ENCODE assay signal across 14 cellular contexts in the genomic region with DNA sequence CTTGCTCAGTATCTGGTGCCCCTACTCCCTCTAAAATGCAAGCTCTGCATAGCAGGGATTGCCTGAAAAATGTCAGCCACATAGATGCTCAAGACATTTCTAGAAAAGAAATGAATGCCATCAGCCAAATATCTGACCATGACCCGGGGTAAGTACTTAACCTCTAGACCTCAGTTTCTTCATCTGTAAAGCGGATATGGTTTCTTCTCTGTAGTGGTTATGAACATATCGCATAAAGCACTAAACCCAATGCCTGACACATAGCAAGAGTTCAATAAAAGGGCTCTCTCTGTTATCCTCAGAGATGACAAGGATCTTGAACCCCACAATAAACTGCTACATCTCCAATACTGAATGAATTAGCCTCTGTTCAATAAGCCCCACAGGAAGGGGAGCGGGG.
DNase-seq lines count a peak whose midpoint lies in the region; ATAC-seq and TF ChIP-seq lines count a peak whose summit lies in the region.
"Had no signal": no experiment of that assay in that cellular context is flagged by ENCODE, and none has a peak within 500 bp of the region (broad histone marks: within the 10 kb centered on the region; RNA-seq: fewer than 3 reads in every experiment).

No MANE protein-coding gene starts in this region.

- POLR2A ChIA-PET in activated CD4-positive, alpha-beta T cell treated with anti-CD3 and anti-CD28 coated beads for 36 hours (lab: Charles Lee): interaction anchor here (2.5 kb wide), 1 partner anchor 123 kb away, joined by 10 read pairs; the partner anchor contains the start of gene ABTB2

- H3K9me3 ChIP-seq in OCI-LY3 (ENCODE audit: insufficient read depth, low read length): no peaks in the 10 kb centered on the region; the same call in 1 of the 2 replicates
- H3K9me3 ChIP-seq in neural progenitor cell (ENCODE audit: low read depth): no peaks in the 10 kb centered on the region
- H3K9me3 ChIP-seq: SJCRH30, tibial nerve had no signal

- H3K4me3 ChIP-seq in GM23338 (no peak overlapping the region), OCI-LY3 (ENCODE audit: low read length) (peak overlapping the region; percentile 45), neural progenitor cell (no peak overlapping the region)
- H3K4me3 ChIP-seq: hepatocyte, SJCRH30, tibial nerve had no signal

- TF ChIP-seq CTCF in GM23338 (conservative IDR thresholded peaks at IDR 0.05; ENCODE audit: low read depth in 2 of 2) (no peak), OCI-LY3 (IDR thresholded peaks at IDR 0.05; ENCODE audit: low read depth, low read length) (no peak), neural progenitor cell (IDR thresholded peaks at IDR 0.05) (no peak)

- H3K27me3 ChIP-seq in GM23338 (ENCODE audit: insufficient read depth) (no peaks in the 10 kb centered on the region), OCI-LY3 (ENCODE audit: low read depth, low read length) (0 out of 2 replicates have a peak, but pooled peaks cover 5% of the 10 kb centered on the region), neural progenitor cell (no peaks in the 10 kb centered on the region)
- H3K27me3 ChIP-seq: hepatocyte, SJCRH30, tibial nerve had no signal

- H3K9ac ChIP-seq in OCI-LY3 (ENCODE audit: low read length): peak overlapping the region; percentile 42; the same call in 1 of the 2 replicates
- H3K9ac ChIP-seq in neural progenitor cell: no peak overlapping the region

- H3F3A ChIP-seq in GM23338 (replicated peaks; ENCODE audit: low read depth) (no peaks in the 10 kb centered on the region), neural progenitor cell (ENCODE audit: low read depth) (peaks cover 19% of the 10 kb centered on the region)

- peaks cover 49% of the 10 kb centered on the region for H3K4me1 ChIP-seq in GM23338 (ENCODE audit: insufficient read depth)
- peaks cover 87% of the 10 kb centered on the region for H3K4me1 ChIP-seq in OCI-LY3 (ENCODE audit: low read length)
- H3K4me1 ChIP-seq in neural progenitor cell: peaks cover 25% of the 10 kb centered on the region
- H3K4me1 ChIP-seq: SJCRH30 had no signal

- no peaks in the 10 kb centered on the region for H3K79me2 ChIP-seq in GM23338 (replicated peaks; ENCODE audit: insufficient read depth)
- peaks cover 23% of the 10 kb centered on the region; the same call in 1 of the 2 replicates for H3K79me2 ChIP-seq in OCI-LY3 (ENCODE audit: low read length)
- H3K79me2 ChIP-seq in neural progenitor cell (ENCODE audit: low read depth): no peaks in the 10 kb centered on the region

- ATAC-seq in activated CD4-positive, alpha-beta T cell treated with anti-CD3 and anti-CD28 coated beads for 36 hours: peak; percentile 47
- ATAC-seq in GM23338: no peak

- CTCF ChIA-PET in activated CD4-positive, alpha-beta T cell treated with anti-CD3 and anti-CD28 coated beads for 36 hours (lab: Charles Lee): interaction anchor here (0.6 to 2.2 kb wide), 7 partner anchors 8 to 224 kb away, joined by 3 to 13 read pairs (median 3); no protein-coding TSS in a partner anchor

- H3K27ac Mint-ChIP-seq in activated CD4-positive, alpha-beta T cell treated with anti-CD3 and anti-CD28 coated beads for 36 hours: peak overlapping the region; percentile 11
- H3K27ac Mint-ChIP-seq in GM23338 (peak overlapping the region; percentile 77), neural progenitor cell (no peak overlapping the region)

- no peak for DNase-seq in activated CD4-positive, alpha-beta T cell treated with anti-CD3 and anti-CD28 coated beads for 36 hours
- DNase-seq in activated CD4-positive, alpha-beta T cell treated with anti-CD3 and anti-CD28 coated beads for 1 hour: no peak
- no peak for DNase-seq in GM23338 (ENCODE audit: low spot score)
- DNase-seq in neural progenitor cell (ENCODE audit: low spot score): no peak
- DNase-seq in EL: no peak
- no peak for DNase-seq in NCI-H524 (lab: John Stamatoyannopoulos, UW)
- no peak for DNase-seq in globus pallidus (ENCODE audit: low spot score)
- DNase-seq: 8988T, anterior cingulate cortex, NCI-H510A treated with DMSO at 0.1 percent for 48 hours, SJCRH30 had no signal

- H3K36me3 Mint-ChIP-seq in activated CD4-positive, alpha-beta T cell treated with anti-CD3 and anti-CD28 coated beads for 36 hours (ENCODE audit: low read depth): no peaks in the 10 kb centered on the region
- no peaks in the 10 kb centered on the region for H3K36me3 Mint-ChIP-seq in GM23338 (ENCODE audit: low read depth)
- no peaks in the 10 kb centered on the region for H3K36me3 Mint-ChIP-seq in neural progenitor cell

- H2AFZ ChIP-seq in GM23338 (no peak overlapping the region), OCI-LY3 (ENCODE audit: low read depth, low read length) (no peak overlapping the region), neural progenitor cell (replicated peaks) (no peak overlapping the region)
- H2AFZ ChIP-seq: hepatocyte had no signal

- H3K4me2 ChIP-seq in GM23338 (peak overlapping the region; percentile 52), OCI-LY3 (ENCODE audit: low read length) (peak overlapping the region; percentile 98), neural progenitor cell (peak overlapping the region; percentile 36)

- peaks cover 3% of the 10 kb centered on the region for H3K27me3 Mint-ChIP-seq in activated CD4-positive, alpha-beta T cell treated with anti-CD3 and anti-CD28 coated beads for 36 hours
- H3K27me3 Mint-ChIP-seq in GM23338 (ENCODE audit: insufficient read depth, low read depth, poor library complexity) (peaks cover 10% of the 10 kb centered on the region), neural progenitor cell (ENCODE audit: insufficient read depth, low read depth) (peaks cover 8% of the 10 kb centered on the region)

- H4K20me1 ChIP-seq in GM23338 (replicated peaks; ENCODE audit: insufficient read depth) (no peaks in the 10 kb centered on the region), OCI-LY3 (ENCODE audit: insufficient read depth, low read length) (no peaks in the 10 kb centered on the region), neural progenitor cell (ENCODE audit: low read depth) (peaks cover 22% of the 10 kb centered on the region)

- H3K27ac ChIP-seq in GM23338 (ENCODE audit: low read depth) (peak overlapping the region; percentile 73; the same call in 1 of the 2 replicates), OCI-LY3 (ENCODE audit: low read length) (peak overlapping the region; percentile 69), neural progenitor cell (no peak overlapping the region)
- H3K27ac ChIP-seq: SJCRH30 had no signal

- no peaks in the 10 kb centered on the region for H3K9me2 ChIP-seq in GM23338 (ENCODE audit: insufficient read depth)

- H3K36me3 ChIP-seq in GM23338 (ENCODE audit: insufficient read depth) (no peaks in the 10 kb centered on the region), OCI-LY3 (replicated peaks; ENCODE audit: low read depth, low read length) (peaks cover 12% of the 10 kb centered on the region), neural progenitor cell (no peaks in the 10 kb centered on the region)
- H3K36me3 ChIP-seq: SJCRH30, tibial nerve had no signal

- intact Hi-C loops in activated CD4-positive, alpha-beta T cell treated with anti-CD3 and anti-CD28 coated beads for 36 hours (cut with DNase I, micrococcal nuclease): loop anchor here (1.0 to 10.0 kb wide), 5 partner anchors 13 to 780 kb away; partner anchors contain the start of gene CAT (in 1 of the 2)

- no peak overlapping the region for H3K4me3 Mint-ChIP-seq in activated CD4-positive, alpha-beta T cell treated with anti-CD3 and anti-CD28 coated beads for 36 hours
- H3K4me3 Mint-ChIP-seq in GM23338 (no peak overlapping the region; the same call in 2 of the 3 replicates), neural progenitor cell (no peak overlapping the region)

- no peaks in the 10 kb centered on the region for H3K9me3 Mint-ChIP-seq in activated CD4-positive, alpha-beta T cell treated with anti-CD3 and anti-CD28 coated beads for 36 hours (ENCODE audit: low read depth)
- H3K9me3 Mint-ChIP-seq in GM23338 (no peaks in the 10 kb centered on the region), neural progenitor cell (no peaks in the 10 kb centered on the region)

- H3K4me1 Mint-ChIP-seq in activated CD4-positive, alpha-beta T cell treated with anti-CD3 and anti-CD28 coated beads for 36 hours: peaks cover 51% of the 10 kb centered on the region
- H3K4me1 Mint-ChIP-seq in GM23338 (peaks cover 42% of the 10 kb centered on the region), neural progenitor cell (peaks cover 31% of the 10 kb centered on the region)

TF ChIP-seq in GM23338, 12 proteins besides CTCF, POLR2A, EP300 and RAD21 (continues in another document):
- no peak for TF ChIP-seq ZNF114 (CRISPR knock-in tag; IDR thresholded peaks at IDR 0.05)
- TF ChIP-seq ZNF331 (CRISPR knock-in tag; IDR thresholded peaks at IDR 0.05; ENCODE audit: low read depth): no peak
- no peak for TF ChIP-seq ETS1 (IDR thresholded peaks at IDR 0.05)

Comparison
In these comparisons a context has a peak if more than half of its experiments do, and no peak if none do; other contexts are left out.
1. H3K4me2 ChIP-seq: peak in every context shown above with its lines; median percentile 98 in OCI-LY3; 52 in GM23338; 36 in neural progenitor cell.